8 cellular contexts compared by ENCODE assay signal in the genomic region with DNA sequence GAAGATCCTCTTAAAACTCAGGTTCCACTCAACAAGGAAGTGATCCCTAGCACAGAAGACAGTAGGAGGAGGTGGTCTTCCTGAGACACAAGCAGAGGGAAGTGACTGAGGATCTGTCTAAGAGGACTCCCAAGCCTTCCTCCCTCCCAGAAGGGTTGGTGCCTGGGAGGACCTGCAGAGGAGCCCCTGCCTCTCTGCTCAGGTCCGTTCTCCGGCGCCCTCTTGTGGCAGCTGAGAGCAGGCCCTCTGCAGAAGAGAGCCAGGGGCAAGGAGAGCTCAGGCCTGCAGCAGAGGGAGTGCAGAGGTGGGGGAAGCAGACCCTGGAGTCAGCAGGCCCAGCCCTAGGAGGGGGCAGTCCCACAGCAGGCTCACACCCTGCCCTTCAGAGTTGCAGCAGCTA.
A peak's percentile ranks its signal among the peaks of the same experiment; 100 is the strongest.
DNase-seq lines count a peak whose midpoint lies in the region; ATAC-seq and TF ChIP-seq lines count a peak whose summit lies in the region.
"Not testable (repeated sequence)": the region's sequence is repeated elsewhere in the genome, so short reads cannot be mapped to it uniquely, and the experiment has no call there.

No MANE protein-coding gene starts in this region.

- TF ChIP-seq CTCF in Loucy (conservative IDR thresholded peaks at IDR 0.05; ENCODE audit: low read length), result peak; percentile 69

- peak; percentile 35 for DNase-seq in AG20443 (ENCODE audit: low spot score)
- peak; percentile 81 for DNase-seq in activated T-cell treated with anti-CD3 and anti-CD28 coated beads, Interleukin-2, amount 50 U/mL, for 24 hours
- peak; percentile 45 for DNase-seq in dermis blood vessel endothelial cell
- peak; percentile 24 for DNase-seq in kidney tubule cell (ENCODE audit: low spot score)
- peak; percentile 54 for DNase-seq in stimulated activated CD4-positive, alpha-beta T cell treated with anti-CD3 and anti-CD28 coated beads, Interleukin-2, amount 100 ng/mL, for 4 hours (ENCODE audit: low read depth)

- not testable (repeated sequence) for H2AFZ ChIP-seq in Loucy (ENCODE audit: low read length)

- H4K20me1 ChIP-seq in Loucy (ENCODE audit: insufficient read depth, low read length, poor library complexity, severe bottlenecking), result not testable (repeated sequence)

- not testable (repeated sequence) for H3K27me3 ChIP-seq in Loucy (ENCODE audit: insufficient read depth, low read length, poor library complexity, severe bottlenecking)

- H3K27ac Mint-ChIP-seq in activated T-cell treated with anti-CD3 and anti-CD28 coated beads, Interleukin-2, amount 50 U/mL, for 24 hours, result peak overlapping the region; percentile 95

- peak overlapping the region; percentile 75 for H3K4me3 Mint-ChIP-seq in activated T-cell treated with anti-CD3 and anti-CD28 coated beads, Interleukin-2, amount 50 U/mL, for 24 hours

- ATAC-seq in GM18867 (IDR thresholded peaks at IDR 0.05; ENCODE audit: unreplicated experiment), result peak; percentile 30
- peak; percentile 64 for ATAC-seq in SK-N-SH treated with all-trans-retinoic acid at 6 μM for 48 hours

- H3K4me1 ChIP-seq in Loucy (ENCODE audit: insufficient read depth, low read length, poor library complexity, severe bottlenecking), result peaks cover 17% of the 10 kb centered on the region

- H3K4me3 ChIP-seq in Loucy (ENCODE audit: low read length, poor library complexity, severe bottlenecking), result peak overlapping the region; percentile 73

- H3K9ac ChIP-seq in Loucy (ENCODE audit: low read depth, low read length, poor library complexity, severe bottlenecking), result peak overlapping the region; percentile 61

- peak overlapping the region; percentile 68 for H3K4me2 ChIP-seq in Loucy (ENCODE audit: low read depth, low read length, poor library complexity, severe bottlenecking)

- H3K4me1 Mint-ChIP-seq in activated T-cell treated with anti-CD3 and anti-CD28 coated beads, Interleukin-2, amount 50 U/mL, for 24 hours (ENCODE audit: low read depth), result peaks cover 79% of the 10 kb centered on the region

- H3K9me3 ChIP-seq in Loucy (ENCODE audit: insufficient read depth, low read depth, low read length), result not testable (repeated sequence)

- not testable (repeated sequence) for H3K9me3 Mint-ChIP-seq in activated T-cell treated with anti-CD3 and anti-CD28 coated beads, Interleukin-2, amount 50 U/mL, for 24 hours

- H3K36me3 ChIP-seq in Loucy (ENCODE audit: insufficient read depth, low read length), result not testable (repeated sequence)

- H3K36me3 Mint-ChIP-seq in activated T-cell treated with anti-CD3 and anti-CD28 coated beads, Interleukin-2, amount 50 U/mL, for 24 hours (ENCODE audit: low read depth), result peaks cover 45% of the 10 kb centered on the region

- not testable (repeated sequence) for H3K27me3 Mint-ChIP-seq in activated T-cell treated with anti-CD3 and anti-CD28 coated beads, Interleukin-2, amount 50 U/mL, for 24 hours

- H3K9me2 ChIP-seq in Loucy (replicated peaks; ENCODE audit: low read depth, low read length), result not testable (repeated sequence)

- H3F3A ChIP-seq in Loucy (ENCODE audit: low read depth), result not testable (repeated sequence)

- not testable (repeated sequence) for H3K79me2 ChIP-seq in Loucy (ENCODE audit: insufficient read depth, low read length)

Comparison
In these comparisons a context has a peak if more than half of its experiments do, and no peak if none do; other contexts are left out.
1. Peak in every context shown above with its lines: DNase-seq, ATAC-seq and H3K4me3 ChIP-seq.
2. DNase-seq: peak in every context shown above with its lines; median percentile 81 in activated T-cell treated with anti-CD3 and anti-CD28 coated beads, Interleukin-2, amount 50 U/mL, for 24 hours; 54 in stimulated activated CD4-positive, alpha-beta T cell treated with anti-CD3 and anti-CD28 coated beads, Interleukin-2, amount 100 ng/mL, for 4 hours; 45 in dermis blood vessel endothelial cell; 35 in AG20443; 24 in kidney tubule cell.